Comparison of ENCODE assay signal across 15 cellular contexts in the genomic region with DNA sequence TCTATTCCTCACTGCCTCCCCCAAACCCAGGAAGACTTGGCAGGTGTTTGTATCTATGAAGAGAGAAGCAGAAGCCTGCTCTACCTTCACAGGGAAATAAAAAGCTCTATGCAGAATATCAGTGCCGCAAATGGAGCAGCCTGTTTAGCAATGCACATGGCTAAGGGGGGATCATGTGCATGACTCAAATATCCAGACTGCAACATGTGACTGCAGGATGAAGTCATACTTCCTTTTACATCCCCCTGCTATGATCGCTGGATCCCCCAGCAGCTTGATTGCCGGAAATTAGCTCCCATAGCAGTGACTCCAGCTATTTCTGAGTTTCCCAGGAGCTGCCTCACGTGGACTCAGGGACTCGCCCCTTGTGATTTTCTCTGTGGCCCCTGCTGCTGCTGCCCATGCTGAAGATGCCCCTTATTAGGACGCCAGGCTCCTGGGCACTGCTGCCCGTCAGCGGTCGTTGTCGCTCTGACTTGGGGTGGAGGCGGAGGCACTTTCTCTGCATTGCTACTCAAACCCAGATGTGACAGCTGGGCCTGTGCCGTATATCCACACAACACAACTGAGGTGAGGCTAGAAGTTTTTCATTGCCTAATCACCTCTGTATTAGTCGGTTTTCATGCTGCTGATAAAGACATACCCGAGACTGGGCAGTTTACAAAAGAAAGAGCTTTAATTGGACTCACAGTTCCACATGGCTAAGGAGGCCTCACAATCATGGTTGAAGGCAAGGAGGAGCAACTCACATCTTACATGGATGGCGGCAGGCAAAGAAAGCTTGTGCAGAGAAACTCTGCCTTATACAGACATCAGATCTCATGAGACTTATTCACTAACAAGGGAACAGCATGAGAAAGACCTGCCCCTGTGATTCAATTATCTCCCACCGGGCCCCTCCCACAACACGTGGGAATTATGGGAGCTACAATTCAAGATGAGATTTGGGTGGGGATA.
DNase-seq lines count a peak whose midpoint lies in the region; TF ChIP-seq lines count a peak whose summit lies in the region.
"Had no signal": no experiment of that assay in that cellular context is flagged by ENCODE, and none has a peak within 500 bp of the region (broad histone marks: within the 10 kb centered on the region; RNA-seq: fewer than 3 reads in every experiment).

No MANE protein-coding gene starts in this region.

- no peak overlapping the region for H3K4me3 ChIP-seq in astrocyte of the cerebellum (ENCODE audit: low read depth, low read length)

- H3K4me1 Mint-ChIP-seq in HFFc6 (ENCODE audit: low read depth) = peaks cover 17% of the 10 kb centered on the region
- H3K4me1 Mint-ChIP-seq in activated naive CD4-positive, alpha-beta T cell treated with anti-CD3 and anti-CD28 coated beads for 36 hours (ENCODE audit: low read depth) = peaks cover 21% of the 10 kb centered on the region

- in situ Hi-C loops in astrocyte of the cerebellum (cut with HindIII; ENCODE audit: low sequenced_read_pairs) = no loop called here

- no peak for TF ChIP-seq CTCF in HFFc6 (IDR thresholded peaks at IDR 0.05)
- no peak for TF ChIP-seq CTCF in astrocyte of the cerebellum (IDR thresholded peaks at IDR 0.05; ENCODE audit: low read depth, low read length, missing control alignments)

- CTCF ChIA-PET in activated naive CD4-positive, alpha-beta T cell treated with anti-CD3 and anti-CD28 coated beads for 36 hours (lab: Charles Lee) = interaction anchor here (0.6 to 1.2 kb wide), 3 partner anchors 398 to 979 kb away, joined by 3 read pairs; no protein-coding TSS in a partner anchor

- intact Hi-C loops in activated naive CD4-positive, alpha-beta T cell treated with anti-CD3 and anti-CD28 coated beads for 36 hours (cut with micrococcal nuclease) = no loop called here

- H3K27me3 Mint-ChIP-seq in HFFc6 (ENCODE audit: insufficient read depth) = no peaks in the 10 kb centered on the region; the same call in 1 of the 2 replicates
- H3K27me3 Mint-ChIP-seq in activated naive CD4-positive, alpha-beta T cell treated with anti-CD3 and anti-CD28 coated beads for 36 hours (ENCODE audit: low read depth) = no peaks in the 10 kb centered on the region
- H3K27me3 Mint-ChIP-seq: activated CD4-positive, alpha-beta T cell treated with anti-CD3 and anti-CD28 coated beads, Interleukin-2, amount 10 ng/mL, durations not matched to agents 7 days and 5 days had no signal

- peak overlapping the region; percentile 58; the same call in 1 of the 2 replicates for H3K27ac Mint-ChIP-seq in HFFc6
- no peak overlapping the region for H3K27ac Mint-ChIP-seq in activated naive CD4-positive, alpha-beta T cell treated with anti-CD3 and anti-CD28 coated beads for 36 hours
- H3K27ac Mint-ChIP-seq: activated CD4-positive, alpha-beta T cell treated with anti-CD3 and anti-CD28 coated beads, Interleukin-2, amount 10 ng/mL, durations not matched to agents 7 days and 5 days; activated T-cell treated with anti-CD3 and anti-CD28 coated beads, Interleukin-2, amount 50 U/mL, for 72 hours; T-helper 1 cell treated with Interleukin-12 subunit alpha and Interleukin-12 subunit beta and Interleukin-4 antibody, amounts not matched to agents 30 μg/mL and 1 μg/mL, for 36 hours had no signal

- H3K36me3 Mint-ChIP-seq in HFFc6 (ENCODE audit: low read depth) = no peaks in the 10 kb centered on the region
- H3K36me3 Mint-ChIP-seq in activated naive CD4-positive, alpha-beta T cell treated with anti-CD3 and anti-CD28 coated beads for 36 hours (ENCODE audit: low read depth) = peaks cover 2% of the 10 kb centered on the region

- H3K4me3 Mint-ChIP-seq in HFFc6 = no peak overlapping the region
- no peak overlapping the region for H3K4me3 Mint-ChIP-seq in activated naive CD4-positive, alpha-beta T cell treated with anti-CD3 and anti-CD28 coated beads for 36 hours
- H3K4me3 Mint-ChIP-seq: activated CD4-positive, alpha-beta T cell treated with anti-CD3 and anti-CD28 coated beads, Interleukin-2, amount 10 ng/mL, durations not matched to agents 7 days and 5 days; activated T-cell treated with anti-CD3 and anti-CD28 coated beads, Interleukin-2, amount 50 U/mL, for 72 hours; T-helper 1 cell treated with Interleukin-12 subunit alpha and Interleukin-12 subunit beta and Interleukin-4 antibody, amounts not matched to agents 30 μg/mL and 1 μg/mL, for 36 hours had no signal

- H3K9me3 Mint-ChIP-seq in HFFc6 = no peaks in the 10 kb centered on the region
- H3K9me3 Mint-ChIP-seq in activated naive CD4-positive, alpha-beta T cell treated with anti-CD3 and anti-CD28 coated beads for 36 hours = no peaks in the 10 kb centered on the region
- H3K9me3 Mint-ChIP-seq: activated T-cell treated with anti-CD3 and anti-CD28 coated beads, Interleukin-2, amount 50 U/mL, for 72 hours; T-helper 1 cell treated with Interleukin-12 subunit alpha and Interleukin-12 subunit beta and Interleukin-4 antibody, amounts not matched to agents 30 μg/mL and 1 μg/mL, for 36 hours had no signal

- DNase-seq in HFFc6 = peak; percentile 30
- peak; percentile 51 for DNase-seq in astrocyte of the cerebellum (ENCODE audit: low read depth)
- peak; percentile 80 for DNase-seq in iris pigment epithelial cell (ENCODE audit: low read depth)
- DNase-seq in germinal center (ENCODE audit: low spot score) = no peak
- no peak for DNase-seq in activated naive CD4-positive, alpha-beta T cell treated with anti-CD3 and anti-CD28 coated beads for 36 hours
- no peak for DNase-seq in NCI-H2029 treated with DMSO at 0.1 percent for 48 hours (lab: John Stamatoyannopoulos, UW)
- no peak for DNase-seq in NCI-H2227 treated with DMSO at 0.1 percent for 48 hours (lab: John Stamatoyannopoulos, UW)
- DNase-seq: activated CD4-positive, alpha-beta T cell treated with anti-CD3 and anti-CD28 coated beads, Interleukin-2, amount 10 ng/mL, durations not matched to agents 7 days and 5 days; activated T-cell treated with anti-CD3 and anti-CD28 coated beads, Interleukin-2, amount 50 U/mL, for 72 hours; aorta; Caco-2; NCI-H1048; NCI-H345; OCI-M1 had no signal

Comparison
In these comparisons a context has a peak if more than half of its experiments do, and no peak if none do; other contexts are left out.
1. DNase-seq: peak in HFFc6 (single experiment), astrocyte of the cerebellum (single experiment) and iris pigment epithelial cell (single experiment); none in germinal center (single experiment), activated naive CD4-positive, alpha-beta T cell treated with anti-CD3 and anti-CD28 coated beads for 36 hours (single experiment), NCI-H2029 treated with DMSO at 0.1 percent for 48 hours (single experiment) and NCI-H2227 treated with DMSO at 0.1 percent for 48 hours (single experiment).